ENCODE assay signal across 8 cellular contexts in the genomic region with DNA sequence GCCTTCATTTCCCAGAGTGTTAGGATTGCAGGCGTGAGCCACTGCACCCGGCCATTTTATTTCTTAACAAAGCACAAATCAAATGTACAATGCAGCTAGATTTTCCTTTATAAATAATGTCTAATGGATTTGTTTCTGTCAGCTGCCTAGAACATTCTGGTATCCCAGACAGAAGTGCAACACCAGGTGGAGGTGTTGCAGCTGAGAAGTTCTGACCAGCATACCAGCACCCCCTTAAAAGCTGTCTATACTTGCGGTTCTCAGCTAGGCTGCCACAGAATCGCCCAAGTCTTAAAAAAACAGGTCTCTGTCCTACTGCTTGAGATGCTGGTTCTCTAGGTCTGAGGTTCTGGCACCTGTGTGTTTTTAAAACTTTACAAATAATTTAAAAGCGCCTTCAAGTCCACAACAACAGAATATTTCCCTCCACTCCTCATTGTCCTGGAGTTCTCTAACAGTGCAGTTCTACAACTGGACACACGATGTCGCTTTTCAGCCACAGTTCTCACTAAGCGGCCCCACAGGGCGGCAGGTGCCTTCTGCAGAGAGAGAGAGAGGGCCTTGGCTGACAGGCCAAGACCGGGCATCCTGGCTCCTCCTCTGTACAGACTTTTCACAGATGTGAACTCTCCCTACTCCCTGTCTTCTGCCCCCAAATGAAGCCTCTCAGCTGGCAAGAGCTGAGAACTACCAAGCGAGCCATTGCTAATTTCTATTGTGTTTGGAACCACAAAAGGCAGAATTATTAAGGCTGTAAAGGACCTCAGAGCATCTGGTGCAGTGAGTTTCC. TPM values are rescaled to one million over a fixed set of nuclear protein-coding genes. Genes with fewer than 3 reads are reported as not detected.
DNase-seq lines count a peak whose midpoint lies in the region; ATAC-seq and TF ChIP-seq lines count a peak whose summit lies in the region.

No MANE protein-coding gene starts in this region.

- no peak for ATAC-seq in lung (ENCODE audit: insufficient read depth, low FRiP score)
- ATAC-seq in GM21529 (IDR thresholded peaks at IDR 0.05; ENCODE audit: unreplicated experiment) = no peak

- H3K36me3 Mint-ChIP-seq in Calu3 (ENCODE audit: insufficient read depth, unreplicated experiment) = no peaks in the 10 kb centered on the region
- H3K36me3 Mint-ChIP-seq in activated CD4-positive, alpha-beta memory T cell treated with anti-CD3 and anti-CD28 coated beads, Interleukin-2, amount 10 ng/mL, durations not matched to agents 7 days and 5 days (ENCODE audit: low read depth) = no peaks in the 10 kb centered on the region

- no peak overlapping the region for H3K4me3 ChIP-seq in effector memory CD4-positive, alpha-beta T cell (ENCODE audit: insufficient read depth, low read depth, low read length, poor library complexity, severe bottlenecking)
- no peak overlapping the region for H3K4me3 ChIP-seq in lung

- no TSS peak for BruUV-seq in Calu3 (replicated peaks; lab: Mats Ljungman, UMichigan)

- peaks cover 3% of the 10 kb centered on the region for H3K9me3 Mint-ChIP-seq in Calu3 (ENCODE audit: low read depth, unreplicated experiment)
- H3K9me3 Mint-ChIP-seq in activated CD4-positive, alpha-beta memory T cell treated with anti-CD3 and anti-CD28 coated beads, Interleukin-2, amount 10 ng/mL, durations not matched to agents 7 days and 5 days = peaks cover 3% of the 10 kb centered on the region

- peaks cover 51% of the 10 kb centered on the region for H3K27me3 Mint-ChIP-seq in Calu3 (ENCODE audit: unreplicated experiment)
- peaks cover 12% of the 10 kb centered on the region for H3K27me3 Mint-ChIP-seq in activated CD4-positive, alpha-beta memory T cell treated with anti-CD3 and anti-CD28 coated beads, Interleukin-2, amount 10 ng/mL, durations not matched to agents 7 days and 5 days

- intact Hi-C loops in Calu3 (cut with micrococcal nuclease; ENCODE audit: unreplicated experiment) = loop anchor here (1.0 to 5.0 kb wide), 2 partner anchors 66 to 153 kb away; a partner anchor contains a TSS

- no peak overlapping the region for H3K4me3 Mint-ChIP-seq in Calu3 (ENCODE audit: low read depth, unreplicated experiment)
- no peak overlapping the region for H3K4me3 Mint-ChIP-seq in activated CD4-positive, alpha-beta memory T cell treated with anti-CD3 and anti-CD28 coated beads, Interleukin-2, amount 10 ng/mL, durations not matched to agents 7 days and 5 days

- no peaks in the 10 kb centered on the region for H3K27me3 ChIP-seq in effector memory CD4-positive, alpha-beta T cell (replicated peaks; ENCODE audit: control insufficient read depth, insufficient read depth, low read length, poor library complexity, severe bottlenecking)
- no peaks in the 10 kb centered on the region for H3K27me3 ChIP-seq in lung (ENCODE audit: control insufficient read depth, insufficient read depth)

- peak; percentile 86 for DNase-seq in Calu3
- peak; percentile 49 for DNase-seq in HS-5 (ENCODE audit: low read depth)
- DNase-seq in NCI-H774 (lab: John Stamatoyannopoulos, UW) = peak; percentile 84
- DNase-seq in activated CD4-positive, alpha-beta memory T cell treated with anti-CD3 and anti-CD28 coated beads, Interleukin-2, amount 10 ng/mL, durations not matched to agents 7 days and 5 days = peak; percentile 79
- peak; percentile 49 to 64 (median 55) for DNase-seq in effector memory CD4-positive, alpha-beta T cell
- DNase-seq in lung (ENCODE audit: low spot score) = peak; percentile 72
- peak; percentile 28 for DNase-seq in stimulated activated CD8-positive, alpha-beta memory T cell treated with anti-CD3 and anti-CD28 coated beads, Interleukin-15, amount 100 ng/mL, for 24 hours (ENCODE audit: low read depth)

- no peak overlapping the region for H3K27ac Mint-ChIP-seq in Calu3 (ENCODE audit: unreplicated experiment)
- H3K27ac Mint-ChIP-seq in activated CD4-positive, alpha-beta memory T cell treated with anti-CD3 and anti-CD28 coated beads, Interleukin-2, amount 10 ng/mL, durations not matched to agents 7 days and 5 days = no peak overlapping the region

- WGBS in lung, 2 donors = 30 to 32% methylated on average over 11 of the region's 11 CpGs

- no peak overlapping the region for H3K27ac ChIP-seq in effector memory CD4-positive, alpha-beta T cell (ENCODE audit: insufficient read depth, low read length, poor library complexity, severe bottlenecking)
- H3K27ac ChIP-seq in lung (ENCODE audit: low read depth in 1 of 2, low read length in 1 of 2) = no peak overlapping the region

- no peaks in the 10 kb centered on the region for H3K4me1 ChIP-seq in effector memory CD4-positive, alpha-beta T cell (ENCODE audit: control insufficient read depth, insufficient read depth, low read length, poor library complexity, severe bottlenecking)
- peaks cover 0 to 3% of the 10 kb centered on the region in 2 donors for H3K4me1 ChIP-seq in lung (ENCODE audit: control insufficient read depth in 2 of 2, insufficient read depth in 2 of 2, low read length in 2 of 2)

- TF ChIP-seq CTCF in Calu3 (IDR thresholded peaks at IDR 0.05; ENCODE audit: unreplicated experiment) (peak; percentile 97), lung (IDR thresholded peaks at IDR 0.05; ENCODE audit: control extremely low read depth, extremely low read depth) (peak; percentile 94)

- POLR2A ChIA-PET in activated CD4-positive, alpha-beta memory T cell treated with anti-CD3 and anti-CD28 coated beads, Interleukin-2, amount 10 ng/mL, durations not matched to agents 7 days and 5 days (lab: Charles Lee) = interaction anchor here (1.3 to 2.2 kb wide), 3 partner anchors 16 to 66 kb away, joined by 3 to 11 read pairs (median 4); no protein-coding TSS in a partner anchor

- no peaks in the 10 kb centered on the region for H3K4me1 Mint-ChIP-seq in Calu3 (ENCODE audit: low read depth, unreplicated experiment)
- H3K4me1 Mint-ChIP-seq in activated CD4-positive, alpha-beta memory T cell treated with anti-CD3 and anti-CD28 coated beads, Interleukin-2, amount 10 ng/mL, durations not matched to agents 7 days and 5 days = peaks cover 5% of the 10 kb centered on the region

- H3K9me3 ChIP-seq in effector memory CD4-positive, alpha-beta T cell (ENCODE audit: control insufficient read depth, low read length) = no peaks in the 10 kb centered on the region
- H3K9me3 ChIP-seq in lung (ENCODE audit: control insufficient read depth in 2 of 2, insufficient read depth in 1 of 2, low read length in 1 of 2) = peaks cover 0 to 2% of the 10 kb centered on the region in 2 donors

- CTCF ChIA-PET in Calu3 (lab: Charles Lee) = interaction anchor here (1.0 to 4.8 kb wide), 5 partner anchors 9 to 152 kb away, joined by 3 to 43 read pairs (median 6); a partner anchor contains a TSS
- CTCF ChIA-PET in activated CD4-positive, alpha-beta memory T cell treated with anti-CD3 and anti-CD28 coated beads, Interleukin-2, amount 10 ng/mL, durations not matched to agents 7 days and 5 days (lab: Charles Lee) = interaction anchor here (0.9 to 13.6 kb wide), 12 partner anchors 8 to 152 kb away, joined by 3 to 365 read pairs (median 6); a partner anchor contains a TSS

- H3K36me3 ChIP-seq in effector memory CD4-positive, alpha-beta T cell (ENCODE audit: control insufficient read depth, insufficient read depth, low read length) = no peaks in the 10 kb centered on the region
- no peaks in the 10 kb centered on the region for H3K36me3 ChIP-seq in lung (ENCODE audit: control insufficient read depth in 2 of 2, insufficient read depth in 2 of 2, low read length in 2 of 2)

RNA-seq across cellular contexts. Expression of a gene that starts 32.6 kb away (rescaled TPM):
- total RNA-seq in Calu3 (2022) = not detected in 2 replicates
- 1 to 10 TPM; 4.2 to 4.7 TPM for total RNA-seq in activated CD4-positive, alpha-beta memory T cell treated with anti-CD3 and anti-CD28 coated beads, Interleukin-2, amount 10 ng/mL, durations not matched to agents 7 days and 5 days
- total RNA-seq in lung = 1 to 10 TPM in 1 of 2 donors, under 1 TPM in 1; 0.31 to 1.2 TPM
- 1 to 10 TPM in 1 of 2 donors, under 1 TPM in 1; 0.26 to 1.1 TPM for polyA plus RNA-seq in lung

Comparison
In these comparisons a context has a peak if more than half of its experiments do, and no peak if none do; other contexts are left out.
1. DNase-seq: peak in every context shown above with its lines; median percentile 86 in Calu3; 84 in NCI-H774; 79 in activated CD4-positive, alpha-beta memory T cell treated with anti-CD3 and anti-CD28 coated beads, Interleukin-2, amount 10 ng/mL, durations not matched to agents 7 days and 5 days; 72 in lung; 55 in effector memory CD4-positive, alpha-beta T cell; 49 in HS-5; 28 in stimulated activated CD8-positive, alpha-beta memory T cell treated with anti-CD3 and anti-CD28 coated beads, Interleukin-15, amount 100 ng/mL, for 24 hours.